Comparison of ENCODE assay signal across 1 cellular context in the genomic region with DNA sequence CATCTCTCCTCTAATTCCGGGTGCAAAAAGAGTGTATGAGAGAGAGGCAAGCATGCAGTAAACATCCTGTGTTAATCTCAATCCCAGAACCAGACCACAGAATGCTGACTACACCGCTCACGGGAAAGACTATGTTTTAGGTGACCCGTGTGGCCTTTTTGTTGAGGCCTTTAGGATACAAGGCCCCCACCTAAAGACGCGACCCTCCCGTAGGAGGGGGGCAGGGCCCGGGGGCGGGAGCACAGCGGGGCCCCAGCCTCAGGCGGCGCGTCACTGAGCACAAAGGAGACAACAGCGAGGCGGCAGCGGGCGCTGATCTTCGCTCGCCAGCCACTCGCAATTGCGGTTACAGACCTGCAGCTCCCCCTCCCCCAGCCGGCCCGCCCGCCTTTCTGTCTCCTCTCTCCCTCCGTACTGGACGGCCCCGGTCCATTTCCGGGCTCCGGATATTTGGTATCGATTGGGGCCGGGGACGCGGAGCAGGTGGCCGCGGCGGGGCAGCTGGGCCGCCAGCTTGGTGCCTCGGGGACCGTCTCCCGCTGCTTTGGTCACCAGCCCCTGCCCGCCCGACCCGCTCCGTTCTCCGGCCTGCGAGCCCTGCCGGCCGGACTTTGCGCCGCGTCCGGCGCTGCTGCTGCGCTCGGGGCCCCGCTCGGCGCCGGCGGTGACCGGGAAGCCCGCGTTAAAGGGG.
TF ChIP-seq lines count a peak whose summit lies in the region.

A gene with protein sequence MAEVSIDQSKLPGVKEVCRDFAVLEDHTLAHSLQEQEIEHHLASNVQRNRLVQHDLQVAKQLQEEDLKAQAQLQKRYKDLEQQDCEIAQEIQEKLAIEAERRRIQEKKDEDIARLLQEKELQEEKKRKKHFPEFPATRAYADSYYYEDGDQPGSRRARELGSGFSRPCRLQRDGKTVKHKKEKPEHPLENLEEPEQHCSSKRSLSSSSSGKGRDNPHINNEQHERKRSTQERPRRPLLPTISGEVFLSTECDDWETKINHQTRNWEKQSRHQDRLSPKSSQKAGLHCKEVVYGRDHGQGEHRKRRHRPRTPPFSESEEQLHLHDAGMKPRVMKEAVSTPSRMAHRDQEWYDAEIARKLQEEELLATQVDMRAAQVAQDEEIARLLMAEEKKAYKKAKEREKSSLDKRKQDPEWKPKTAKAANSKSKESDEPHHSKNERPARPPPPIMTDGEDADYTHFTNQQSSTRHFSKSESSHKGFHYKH (plus strand): TSS at position 432 of the 691 bp plus-strand sequence. CDS start 281 bp downstream, outside the sequence.

TF ChIP-seq in HEK293, 187 proteins besides CTCF, POLR2A, EP300 and RAD21 (continued from another document):
- TF ChIP-seq, protein P1, sequence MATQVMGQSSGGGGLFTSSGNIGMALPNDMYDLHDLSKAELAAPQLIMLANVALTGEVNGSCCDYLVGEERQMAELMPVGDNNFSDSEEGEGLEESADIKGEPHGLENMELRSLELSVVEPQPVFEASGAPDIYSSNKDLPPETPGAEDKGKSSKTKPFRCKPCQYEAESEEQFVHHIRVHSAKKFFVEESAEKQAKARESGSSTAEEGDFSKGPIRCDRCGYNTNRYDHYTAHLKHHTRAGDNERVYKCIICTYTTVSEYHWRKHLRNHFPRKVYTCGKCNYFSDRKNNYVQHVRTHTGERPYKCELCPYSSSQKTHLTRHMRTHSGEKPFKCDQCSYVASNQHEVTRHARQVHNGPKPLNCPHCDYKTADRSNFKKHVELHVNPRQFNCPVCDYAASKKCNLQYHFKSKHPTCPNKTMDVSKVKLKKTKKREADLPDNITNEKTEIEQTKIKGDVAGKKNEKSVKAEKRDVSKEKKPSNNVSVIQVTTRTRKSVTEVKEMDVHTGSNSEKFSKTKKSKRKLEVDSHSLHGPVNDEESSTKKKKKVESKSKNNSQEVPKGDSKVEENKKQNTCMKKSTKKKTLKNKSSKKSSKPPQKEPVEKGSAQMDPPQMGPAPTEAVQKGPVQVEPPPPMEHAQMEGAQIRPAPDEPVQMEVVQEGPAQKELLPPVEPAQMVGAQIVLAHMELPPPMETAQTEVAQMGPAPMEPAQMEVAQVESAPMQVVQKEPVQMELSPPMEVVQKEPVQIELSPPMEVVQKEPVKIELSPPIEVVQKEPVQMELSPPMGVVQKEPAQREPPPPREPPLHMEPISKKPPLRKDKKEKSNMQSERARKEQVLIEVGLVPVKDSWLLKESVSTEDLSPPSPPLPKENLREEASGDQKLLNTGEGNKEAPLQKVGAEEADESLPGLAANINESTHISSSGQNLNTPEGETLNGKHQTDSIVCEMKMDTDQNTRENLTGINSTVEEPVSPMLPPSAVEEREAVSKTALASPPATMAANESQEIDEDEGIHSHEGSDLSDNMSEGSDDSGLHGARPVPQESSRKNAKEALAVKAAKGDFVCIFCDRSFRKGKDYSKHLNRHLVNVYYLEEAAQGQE (tag by site-specific recombination; IDR thresholded peaks at IDR 0.05) = 0 out of 2 replicates have a peak, but pooled peaks have one; percentile 11
- TF ChIP-seq ZNF600 (tag by site-specific recombination; IDR thresholded peaks at IDR 0.05) (no peak), SALL2 (tag by site-specific recombination; IDR thresholded peaks at IDR 0.05; ENCODE audit: borderline replicate concordance) (no peak), ZNF423 (tag by site-specific recombination; IDR thresholded peaks at IDR 0.05) (no peak), KLF7 (tag by site-specific recombination; IDR thresholded peaks at IDR 0.05; ENCODE audit: borderline replicate concordance) (no peak), MZF1 (tag by site-specific recombination; IDR thresholded peaks at IDR 0.05; ENCODE audit: borderline replicate concordance) (no peak), OVOL3 (tag by site-specific recombination; IDR thresholded peaks at IDR 0.05) (no peak), ZNF202 (tag by site-specific recombination; IDR thresholded peaks at IDR 0.05; ENCODE audit: borderline replicate concordance) (no peak), ZNF610 (tag by site-specific recombination; IDR thresholded peaks at IDR 0.05; ENCODE audit: borderline replicate concordance) (no peak), ZNF747 (tag by site-specific recombination; IDR thresholded peaks at IDR 0.05) (no peak), ZNF626 (tag by site-specific recombination; IDR thresholded peaks at IDR 0.05) (no peak), SETDB1 (IDR thresholded peaks at IDR 0.05; ENCODE audit: insufficient read length, low read length) (no peak), ZNF211 (tag by site-specific recombination; IDR thresholded peaks at IDR 0.05; ENCODE audit: low read depth) (no peak), ZNF274 (IDR thresholded peaks at IDR 0.05; ENCODE audit: low read length) (no peak), ZNF274 (tag by site-specific recombination; IDR thresholded peaks at IDR 0.05; ENCODE audit: borderline replicate concordance) (no peak), ZBTB21 (tag by site-specific recombination; IDR thresholded peaks at IDR 0.05) (no peak)
- TF ChIP-seq, protein P2, sequence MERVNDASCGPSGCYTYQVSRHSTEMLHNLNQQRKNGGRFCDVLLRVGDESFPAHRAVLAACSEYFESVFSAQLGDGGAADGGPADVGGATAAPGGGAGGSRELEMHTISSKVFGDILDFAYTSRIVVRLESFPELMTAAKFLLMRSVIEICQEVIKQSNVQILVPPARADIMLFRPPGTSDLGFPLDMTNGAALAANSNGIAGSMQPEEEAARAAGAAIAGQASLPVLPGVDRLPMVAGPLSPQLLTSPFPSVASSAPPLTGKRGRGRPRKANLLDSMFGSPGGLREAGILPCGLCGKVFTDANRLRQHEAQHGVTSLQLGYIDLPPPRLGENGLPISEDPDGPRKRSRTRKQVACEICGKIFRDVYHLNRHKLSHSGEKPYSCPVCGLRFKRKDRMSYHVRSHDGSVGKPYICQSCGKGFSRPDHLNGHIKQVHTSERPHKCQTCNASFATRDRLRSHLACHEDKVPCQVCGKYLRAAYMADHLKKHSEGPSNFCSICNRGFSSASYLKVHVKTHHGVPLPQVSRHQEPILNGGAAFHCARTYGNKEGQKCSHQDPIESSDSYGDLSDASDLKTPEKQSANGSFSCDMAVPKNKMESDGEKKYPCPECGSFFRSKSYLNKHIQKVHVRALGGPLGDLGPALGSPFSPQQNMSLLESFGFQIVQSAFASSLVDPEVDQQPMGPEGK (tag by site-specific recombination; IDR thresholded peaks at IDR 0.05) = peak; percentile 65; the same call in 1 of the 2 replicates
- TF ChIP-seq, protein P3, sequence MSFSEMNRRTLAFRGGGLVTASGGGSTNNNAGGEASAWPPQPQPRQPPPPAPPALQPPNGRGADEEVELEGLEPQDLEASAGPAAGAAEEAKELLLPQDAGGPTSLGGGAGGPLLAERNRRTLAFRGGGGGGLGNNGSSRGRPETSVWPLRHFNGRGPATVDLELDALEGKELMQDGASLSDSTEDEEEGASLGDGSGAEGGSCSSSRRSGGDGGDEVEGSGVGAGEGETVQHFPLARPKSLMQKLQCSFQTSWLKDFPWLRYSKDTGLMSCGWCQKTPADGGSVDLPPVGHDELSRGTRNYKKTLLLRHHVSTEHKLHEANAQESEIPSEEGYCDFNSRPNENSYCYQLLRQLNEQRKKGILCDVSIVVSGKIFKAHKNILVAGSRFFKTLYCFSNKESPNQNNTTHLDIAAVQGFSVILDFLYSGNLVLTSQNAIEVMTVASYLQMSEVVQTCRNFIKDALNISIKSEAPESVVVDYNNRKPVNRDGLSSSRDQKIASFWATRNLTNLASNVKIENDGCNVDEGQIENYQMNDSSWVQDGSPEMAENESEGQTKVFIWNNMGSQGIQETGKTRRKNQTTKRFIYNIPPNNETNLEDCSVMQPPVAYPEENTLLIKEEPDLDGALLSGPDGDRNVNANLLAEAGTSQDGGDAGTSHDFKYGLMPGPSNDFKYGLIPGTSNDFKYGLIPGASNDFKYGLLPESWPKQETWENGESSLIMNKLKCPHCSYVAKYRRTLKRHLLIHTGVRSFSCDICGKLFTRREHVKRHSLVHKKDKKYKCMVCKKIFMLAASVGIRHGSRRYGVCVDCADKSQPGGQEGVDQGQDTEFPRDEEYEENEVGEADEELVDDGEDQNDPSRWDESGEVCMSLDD (tag by site-specific recombination; IDR thresholded peaks at IDR 0.05) = no peak
- TF ChIP-seq, protein P4, sequence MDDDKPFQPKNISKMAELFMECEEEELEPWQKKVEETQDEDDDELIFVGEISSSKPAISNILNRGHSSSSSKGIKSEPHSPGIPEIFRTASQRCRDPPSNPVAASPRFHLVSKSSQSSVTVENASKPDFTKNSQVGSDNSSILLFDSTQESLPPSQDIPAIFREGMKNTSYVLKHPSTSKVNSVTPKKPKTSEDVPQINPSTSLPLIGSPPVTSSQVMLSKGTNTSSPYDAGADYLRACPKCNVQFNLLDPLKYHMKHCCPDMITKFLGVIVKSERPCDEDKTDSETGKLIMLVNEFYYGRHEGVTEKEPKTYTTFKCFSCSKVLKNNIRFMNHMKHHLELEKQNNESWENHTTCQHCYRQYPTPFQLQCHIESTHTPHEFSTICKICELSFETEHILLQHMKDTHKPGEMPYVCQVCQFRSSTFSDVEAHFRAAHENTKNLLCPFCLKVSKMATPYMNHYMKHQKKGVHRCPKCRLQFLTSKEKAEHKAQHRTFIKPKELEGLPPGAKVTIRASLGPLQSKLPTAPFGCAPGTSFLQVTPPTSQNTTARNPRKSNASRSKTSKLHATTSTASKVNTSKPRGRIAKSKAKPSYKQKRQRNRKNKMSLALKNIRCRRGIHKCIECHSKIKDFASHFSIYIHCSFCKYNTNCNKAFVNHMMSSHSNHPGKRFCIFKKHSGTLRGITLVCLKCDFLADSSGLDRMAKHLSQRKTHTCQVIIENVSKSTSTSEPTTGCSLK (tag by site-specific recombination; IDR thresholded peaks at IDR 0.05) = no peak
